14 cellular contexts compared by ENCODE assay signal in genomic region chr17:76753061-76753961, GRCh38. TPM values are rescaled to one million over a fixed set of nuclear protein-coding genes. Genes with fewer than 3 reads are reported as not detected.
DNase-seq lines count a peak whose midpoint lies in the region; ATAC-seq and TF ChIP-seq lines count a peak whose summit lies in the region.
"Had no signal": no experiment of that assay in that cellular context is flagged by ENCODE, and none has a peak within 500 bp of the region (broad histone marks: within the 10 kb centered on the region; RNA-seq: fewer than 3 reads in every experiment).

No MANE protein-coding gene starts in this region.

- H3K27ac ChIP-seq in right cardiac atrium (ENCODE audit: low read length) = no peak overlapping the region
- H3K27ac ChIP-seq in suprapubic skin = no peak overlapping the region
- H3K27ac ChIP-seq in SK-N-SH (ENCODE audit: low read depth in 2 of 2, low read length in 1 of 2) = no peak overlapping the region
- H3K27ac ChIP-seq: adrenal gland had no signal

- H3F3A ChIP-seq in SK-N-SH (replicated peaks; ENCODE audit: insufficient read depth) = no peaks in the 10 kb centered on the region

- CTCF ChIA-PET in SK-N-SH (lab: Yijun Ruan, JAX) = no interaction called here

- no peaks in the 10 kb centered on the region for H3K9me3 ChIP-seq in right cardiac atrium (ENCODE audit: control insufficient read depth, low read length)
- no peaks in the 10 kb centered on the region for H3K9me3 ChIP-seq in suprapubic skin
- no peaks in the 10 kb centered on the region for H3K9me3 ChIP-seq in SK-N-SH
- H3K9me3 ChIP-seq: adrenal gland, heart left ventricle, upper lobe of left lung had no signal

- H2AFZ ChIP-seq in SK-N-SH (ENCODE audit: low read depth) = no peak overlapping the region

- no peak overlapping the region for H3K9ac ChIP-seq in SK-N-SH

- ATAC-seq in Right ventricle myocardium inferior = peak; percentile 42
- ATAC-seq in right cardiac atrium = no peak

- no peaks in the 10 kb centered on the region for H4K20me1 ChIP-seq in SK-N-SH (ENCODE audit: insufficient read depth)

- no peaks in the 10 kb centered on the region for H3K9me2 ChIP-seq in SK-N-SH

- TF ChIP-seq EP300 in suprapubic skin (IDR thresholded peaks at IDR 0.05) = no peak
- no peak for TF ChIP-seq EP300 in SK-N-SH (IDR thresholded peaks at IDR 0.05; ENCODE audit: borderline replicate concordance in 1 of 2, low read depth in 1 of 2, low read length in 1 of 2)

- WGBS in right cardiac atrium = 84% methylated on average over 12 of the region's 12 CpGs
- 47% methylated on average over 12 of the region's 12 CpGs for WGBS in suprapubic skin
- 91% methylated on average over 12 of the region's 12 CpGs for WGBS in SK-N-SH (ENCODE audit: low lambda C conversion rate)
- WGBS in lower leg skin, 2 donors = 50 to 59% methylated on average over 12 of the region's 12 CpGs

- no peak for TF ChIP-seq RAD21 in SK-N-SH (IDR thresholded peaks at IDR 0.05; ENCODE audit: low read length)

- peaks cover 33% of the 10 kb centered on the region for H3K36me3 ChIP-seq in suprapubic skin
- peaks cover 3 to 27% of the 10 kb centered on the region in 2 experiments for H3K36me3 ChIP-seq in SK-N-SH (replicated peaks in 1 of 2; ENCODE audit: control insufficient read depth in 1 of 2, insufficient read depth in 2 of 2, low read length in 1 of 2)

- TF ChIP-seq POLR2A in suprapubic skin (IDR thresholded peaks at IDR 0.05) (no peak), lower leg skin (IDR thresholded peaks at IDR 0.05) (no peak)

- DNase-seq in Right ventricle myocardium inferior (ENCODE audit: missing footprints) (no peak), right cardiac atrium (no peak), epithelial cell of esophagus (ENCODE audit: low read depth) (peak; percentile 20), suprapubic skin (ENCODE audit: low spot score in 2 of 2) (no peak), cerebellar nuclear complex (lab: John Stamatoyannopoulos, UW) (no peak), SK-N-SH (no peak), lower leg skin (ENCODE audit: low spot score in 2 of 2) (no peak)
- DNase-seq in activated CD8-positive, alpha-beta memory T cell treated with anti-CD3 and anti-CD28 coated beads, Interleukin-2, amount 50 U/mL, for 4 hours = peak; percentile 25
- DNase-seq: heart left ventricle, mesendoderm, NCI-H446, SHP77 treated with DMSO at 0.1 percent for 48 hours had no signal

- TF ChIP-seq CTCF in epithelial cell of esophagus (IDR thresholded peaks at IDR 0.05; ENCODE audit: insufficient read depth, low read depth, low read length, missing control alignments) (no peak), suprapubic skin (IDR thresholded peaks at IDR 0.05) (no peak), SK-N-SH (IDR thresholded peaks at IDR 0.05) (no peak), lower leg skin (IDR thresholded peaks at IDR 0.05) (no peak)

- no peaks in the 10 kb centered on the region for H3K4me1 ChIP-seq in right cardiac atrium (ENCODE audit: control insufficient read depth, insufficient read depth, low read length)
- peaks cover 3% of the 10 kb centered on the region for H3K4me1 ChIP-seq in suprapubic skin
- H3K4me1 ChIP-seq in SK-N-SH (ENCODE audit: control insufficient read depth in 1 of 2, insufficient read depth in 2 of 2, low read depth in 1 of 2, low read length in 1 of 2) = no peaks in the 10 kb centered on the region
- H3K4me1 ChIP-seq: adrenal gland had no signal

- H3K4me2 ChIP-seq in SK-N-SH = no peak overlapping the region

- POLR2A ChIA-PET in SK-N-SH (lab: Yijun Ruan, JAX) = no interaction called here

- H3K27me3 ChIP-seq in right cardiac atrium (ENCODE audit: control insufficient read depth, insufficient read depth) (no peaks in the 10 kb centered on the region), suprapubic skin (no peaks in the 10 kb centered on the region), SK-N-SH (ENCODE audit: insufficient read depth) (no peaks in the 10 kb centered on the region)
- H3K27me3 ChIP-seq: adrenal gland, heart left ventricle, upper lobe of left lung had no signal

- intact Hi-C loops in Right ventricle myocardium inferior (cut with DNase I) (no loop called here), right cardiac atrium (cut with DNase I) (no loop called here), lower leg skin (cut with DNase I; ENCODE audit: low total_unique reads) (no loop called here)

- H3K79me2 ChIP-seq in SK-N-SH (ENCODE audit: insufficient read depth) = no peaks in the 10 kb centered on the region

- H3K4me3 ChIP-seq in right cardiac atrium (ENCODE audit: low read length) (no peak overlapping the region), epithelial cell of esophagus (ENCODE audit: low read length) (no peak overlapping the region), suprapubic skin (peak overlapping the region; percentile 8), SK-N-SH (ENCODE audit: low read depth in 2 of 2, low read length in 1 of 2) (no peak overlapping the region), lower leg skin (ENCODE audit: low read depth, poor library complexity, severe bottlenecking) (no peak overlapping the region)
- H3K4me3 ChIP-seq: adrenal gland, upper lobe of left lung had no signal

TF ChIP-seq in SK-N-SH, 30 proteins besides CTCF, POLR2A, EP300 and RAD21:
- TF ChIP-seq REST (IDR thresholded peaks at IDR 0.05; ENCODE audit: low read depth, low read length) (no peak), EZH2phosphoT487 (IDR thresholded peaks at IDR 0.05; ENCODE audit: borderline replicate concordance, low read depth) (no peak)

RNA-seq across cellular contexts. Expression of gene MFSD11, which starts 15.4 kb away (rescaled TPM):
- total RNA-seq in Right ventricle myocardium inferior = 20.8 TPM
- total RNA-seq in right cardiac atrium = 10 to 100 TPM; 23.6 to 40.2 (median 31.5) TPM
- polyA plus RNA-seq in right cardiac atrium = 16.2 TPM
- total RNA-seq in suprapubic skin = 10 to 100 TPM; 31.5 to 78.8 (median 37.2) TPM
- polyA plus RNA-seq in SK-N-SH (2012; rRNA removed) = 22.7 and 28.3 TPM in 2 replicates
- polyA plus RNA-seq in SK-N-SH (2012; cell fraction: cytosol; rRNA removed) = 24.9 and 26.3 TPM in 2 replicates
- 28.4 and 31.2 TPM in 2 replicates for polyA plus RNA-seq in SK-N-SH (2012; cell fraction: nucleus; rRNA removed)
- total RNA-seq in lower leg skin = 10 to 100 TPM; 33.4 to 38.4 (median 33.8) TPM

RNA-seq across cellular contexts. Expression of gene SRSF2, which starts 16.2 kb away (rescaled TPM):
- total RNA-seq in Right ventricle myocardium inferior (74.0 TPM), right cardiac atrium (100 to 1,000 TPM in 1 of 4 donors, 10 to 100 TPM in 3; 79.0 to 113 (median 91.3) TPM), suprapubic skin (100 to 1,000 TPM; 170 to 253 (median 186) TPM), lower leg skin (100 to 1,000 TPM; 179 to 260 (median 189) TPM)
- polyA plus RNA-seq in right cardiac atrium (82.5 TPM), SK-N-SH (2012; rRNA removed) (211 and 271 TPM in 2 replicates)
- 162 and 197 TPM in 2 replicates for polyA plus RNA-seq in SK-N-SH (2012; cell fraction: cytosol; rRNA removed)
- polyA plus RNA-seq in SK-N-SH (2012; cell fraction: nucleus; rRNA removed) = 1,226 and 1,940 TPM in 2 replicates

RNA-seq across cellular contexts. Expression of gene METTL23, which starts 26.7 kb away (rescaled TPM):
- total RNA-seq in Right ventricle myocardium inferior = 17.3 TPM
- 10 to 100 TPM; 24.1 to 28.5 (median 25.6) TPM for total RNA-seq in right cardiac atrium
- polyA plus RNA-seq in right cardiac atrium = 32.5 TPM
- 10 to 100 TPM; 20.6 to 29.9 (median 23.0) TPM for total RNA-seq in suprapubic skin
- 75.9 and 96.8 TPM in 2 replicates for polyA plus RNA-seq in SK-N-SH (2012; rRNA removed)
- polyA plus RNA-seq in SK-N-SH (2012; cell fraction: cytosol; rRNA removed) = 87.6 and 89.2 TPM in 2 replicates
- 80.8 and 107 TPM in 2 replicates for polyA plus RNA-seq in SK-N-SH (2012; cell fraction: nucleus; rRNA removed)
- 10 to 100 TPM; 27.4 to 40.9 (median 33.7) TPM for total RNA-seq in lower leg skin

RNA-seq across cellular contexts. Expression of gene JMJD6, which starts 26.9 kb away (rescaled TPM):
- 62.8 TPM for total RNA-seq in Right ventricle myocardium inferior
- total RNA-seq in right cardiac atrium = 10 to 100 TPM; 44.7 to 58.8 (median 57.2) TPM
- 36.7 TPM for polyA plus RNA-seq in right cardiac atrium
- 10 to 100 TPM; 13.8 to 22.1 (median 17.7) TPM for total RNA-seq in suprapubic skin
- polyA plus RNA-seq in SK-N-SH (2012; rRNA removed) = 20.1 and 23.3 TPM in 2 replicates
- polyA plus RNA-seq in SK-N-SH (2012; cell fraction: cytosol; rRNA removed) = 15.2 and 15.7 TPM in 2 replicates
- polyA plus RNA-seq in SK-N-SH (2012; cell fraction: nucleus; rRNA removed) = 60.2 and 109 TPM in 2 replicates
- 10 to 100 TPM; 16.1 to 28.8 (median 21.0) TPM for total RNA-seq in lower leg skin

RNA-seq across cellular contexts. Expression of gene MXRA7, which starts 42.5 kb away (rescaled TPM):
- total RNA-seq in Right ventricle myocardium inferior (375 TPM), right cardiac atrium (100 to 1,000 TPM; 461 to 558 (median 512) TPM), suprapubic skin (10 to 100 TPM; 44.5 to 67.8 (median 56.9) TPM), lower leg skin (10 to 100 TPM; 31.6 to 97.4 (median 47.1) TPM)
- polyA plus RNA-seq in right cardiac atrium (473 TPM), SK-N-SH (2012; rRNA removed) (154 and 187 TPM in 2 replicates)
- polyA plus RNA-seq in SK-N-SH (2012; cell fraction: cytosol; rRNA removed) = 223 and 232 TPM in 2 replicates
- 55.0 and 81.5 TPM in 2 replicates for polyA plus RNA-seq in SK-N-SH (2012; cell fraction: nucleus; rRNA removed)

Comparison
In these comparisons a context has a peak if more than half of its experiments do, and no peak if none do; other contexts are left out.
1. DNase-seq: peak in activated CD8-positive, alpha-beta memory T cell treated with anti-CD3 and anti-CD28 coated beads, Interleukin-2, amount 50 U/mL, for 4 hours (single experiment) and epithelial cell of esophagus (single experiment); none in Right ventricle myocardium inferior (single experiment), right cardiac atrium (0 of 3), suprapubic skin (0 of 2), cerebellar nuclear complex (0 of 2), SK-N-SH (single experiment) and lower leg skin (0 of 2).